17 cellular contexts compared by ENCODE assay signal in genomic region chr19:7732045-7732444, GRCh38. TPM values are rescaled to one million over a fixed set of nuclear protein-coding genes. Genes with fewer than 3 reads are reported as not detected.
DNase-seq lines count a peak whose midpoint lies in the region; ATAC-seq and TF ChIP-seq lines count a peak whose summit lies in the region.
"Had no signal": no experiment of that assay in that cellular context is flagged by ENCODE, and none has a peak within 500 bp of the region (broad histone marks: within the 10 kb centered on the region; RNA-seq: fewer than 3 reads in every experiment).

Gene CLEC4G, minus strand, starts transcription at chr19:7732110. Its CDS starts 8 bp downstream, at chr19:7732102.

- H3K27me3 ChIP-seq in spleen (replicated peaks in 1 of 7) (peaks cover 4 to 51% (median 31%) of the 10 kb centered on the region in 7 donors), right atrium auricular region (peaks cover 0 to 24% of the 10 kb centered on the region in 2 donors)

- peak within 1 kb of the TSS; percentile 43 for H3K4me3 Mint-ChIP-seq in WTC11
- H3K4me3 Mint-ChIP-seq: HFFc6 had no signal

- no peaks in the 10 kb centered on the region for H3K36me3 Mint-ChIP-seq in WTC11

- H3K27me3 Mint-ChIP-seq in WTC11 (ENCODE audit: low read depth) = peaks cover 90% of the 10 kb centered on the region

- 62 to 75% (median 70%) methylated on average over 9 of the region's 9 CpGs for WGBS in spleen, 5 donors

- H3K4me1 Mint-ChIP-seq in WTC11 = peaks cover 13% of the 10 kb centered on the region

- intact Hi-C loops in spleen (cut with DNase I; ENCODE audit: low total_unique reads) = no loop called here

- no peak within 1 kb of the TSS for H3K27ac Mint-ChIP-seq in WTC11
- H3K27ac Mint-ChIP-seq: HFFc6 had no signal

- H3K4me3 ChIP-seq in spleen = no peak within 1 kb of the TSS
- no peak within 1 kb of the TSS for H3K4me3 ChIP-seq in right atrium auricular region

- H3K27ac ChIP-seq in spleen (no peak within 1 kb of the TSS), right atrium auricular region (no peak within 1 kb of the TSS)

- TF ChIP-seq CTCF in WTC11 (IDR thresholded peaks at IDR 0.05) (no peak), spleen (IDR thresholded peaks at IDR 0.05 in 8 of 11, conservative IDR thresholded peaks at IDR 0.05 in 3 of 11) (no peak), right atrium auricular region (IDR thresholded peaks at IDR 0.05) (no peak)

- no peaks in the 10 kb centered on the region for H3K36me3 ChIP-seq in spleen
- no peaks in the 10 kb centered on the region for H3K36me3 ChIP-seq in right atrium auricular region

- DNase-seq in G401 (ENCODE audit: low spot score) (peak; percentile 34), WTC11 (ENCODE audit: low spot score) (no peak), left lobe of liver (ENCODE audit: low spot score) (no peak), spleen (peak; percentile 56), right atrium auricular region (ENCODE audit: low spot score) (no peak), NCI-H2227 treated with DMSO at 0.1 percent for 48 hours (lab: John Stamatoyannopoulos, UW) (no peak), NCI-H526 treated with DMSO at 0.1 percent for 48 hours (lab: John Stamatoyannopoulos, UW) (no peak)
- DNase-seq: DMS79, H7, HFFc6, KG1, NCI-H1694 treated with DMSO at 0.1 percent for 48 hours, NCI-H510A, NCI-H774, SHP77 treated with DMSO at 0.1 percent for 48 hours had no signal

- H3K9me3 ChIP-seq in spleen = no peaks in the 10 kb centered on the region
- H3K9me3 ChIP-seq in right atrium auricular region = no peaks in the 10 kb centered on the region

- ATAC-seq in WTC11 = no peak
- ATAC-seq in left lobe of liver = peak; percentile 60

- CTCF ChIA-PET in WTC11 (lab: Charles Lee) = interaction anchor here (0.5 to 1.8 kb wide), 2 partner anchors 67 to 378 kb away, joined by 3 to 6 read pairs; no protein-coding TSS in a partner anchor

- H3K4me1 ChIP-seq in spleen (peaks cover 0 to 39% (median 27%) of the 10 kb centered on the region in 6 donors), right atrium auricular region (peaks cover 0 to 6% of the 10 kb centered on the region in 2 donors)

- in situ Hi-C loops in G401 (cut with HindIII; ENCODE audit: low sequenced_read_pairs) = no loop called here

- no peaks in the 10 kb centered on the region for H3K9me3 Mint-ChIP-seq in WTC11
- H3K9me3 Mint-ChIP-seq: HFFc6 had no signal

- POLR2A ChIA-PET in WTC11 (lab: Charles Lee) = no interaction called here

- TF ChIP-seq POLR2A in spleen (IDR thresholded peaks at IDR 0.05) = no peak

TF ChIP-seq in WTC11, 78 proteins besides CTCF, POLR2A, EP300 and RAD21:
- TF ChIP-seq ATF1 (CRISPR knock-in tag; IDR thresholded peaks at IDR 0.05) = no peak
- TF ChIP-seq, protein P1, sequence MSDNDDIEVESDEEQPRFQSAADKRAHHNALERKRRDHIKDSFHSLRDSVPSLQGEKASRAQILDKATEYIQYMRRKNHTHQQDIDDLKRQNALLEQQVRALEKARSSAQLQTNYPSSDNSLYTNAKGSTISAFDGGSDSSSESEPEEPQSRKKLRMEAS (CRISPR knock-in tag; IDR thresholded peaks at IDR 0.05) = no peak
- TF ChIP-seq ZNF423 (CRISPR knock-in tag; IDR thresholded peaks at IDR 0.05) = no peak
- TF ChIP-seq ARID4B (CRISPR knock-in tag; IDR thresholded peaks at IDR 0.05; ENCODE audit: borderline replicate concordance) = no peak

RNA-seq across cellular contexts. Expression of gene CLEC4G, which starts in this region (rescaled TPM):
- total RNA-seq in G401 (2014; rRNA removed; shearing (Covaris generic)) = not detected in 2 replicates
- total RNA-seq in WTC11 (2021) = 0.55 to 0.66 TPM (median 0.62 TPM) in 3 replicates
- total RNA-seq in left lobe of liver = 34.3 TPM
- 1 to 10 TPM in 3 of 7 donors, under 1 TPM in 3, not detected in 1; 0.34 to 4.0 (median 0.88) TPM for total RNA-seq in spleen
- 1 to 10 TPM in 2 of 3 donors, under 1 TPM in 1; 0.50 to 1.3 (median 1.0) TPM for polyA plus RNA-seq in spleen
- under 1 TPM in 1 of 2 donors, not detected in 1; 0.55 TPM for total RNA-seq in right atrium auricular region
- total RNA-seq: H7, HFFc6, OCI-LY7, RPMI7951 had no signal

Comparison
In these comparisons a context has a peak if more than half of its experiments do, and no peak if none do; other contexts are left out.
1. Peak in DNase-seq in G401; RNA of the gene not detected or under 1 TPM.